ENCODE assay signal across 8 cellular contexts in genomic region chr11:46006418-46007070, GRCh38.
DNase-seq lines count a peak whose midpoint lies in the region; ATAC-seq and TF ChIP-seq lines count a peak whose summit lies in the region.

No MANE protein-coding gene starts in this region.

- no peak overlapping the region for H3K4me2 ChIP-seq in PC-3 (ENCODE audit: low read length)

- H3K27ac Mint-ChIP-seq in chondrocyte (ENCODE audit: unreplicated experiment): no peak overlapping the region

- POLR2A ChIA-PET in PC-3 (lab: Charles Lee; ENCODE audit: unreplicated experiment): interaction anchor here (0.6 kb wide), 2 partner anchors 237 to 1530 kb away, joined by 4 to 7 read pairs; no protein-coding TSS in a partner anchor

- no peaks in the 10 kb centered on the region for H3K36me3 ChIP-seq in PC-3 (ENCODE audit: low read depth, low read length)
- H3K36me3 ChIP-seq in left lung: no peaks in the 10 kb centered on the region
- no peaks in the 10 kb centered on the region for H3K36me3 ChIP-seq in transverse colon

- TF ChIP-seq POLR2A in transverse colon (IDR thresholded peaks at IDR 0.05): no peak

- WGBS in transverse colon (ENCODE audit: low coverage in 1 of 2), 2 donors: 39 to 40% methylated on average over 5 of the region's 5 CpGs

- no peak overlapping the region for H2AFZ ChIP-seq in PC-3 (ENCODE audit: low read length)

- H3K9ac ChIP-seq in PC-3 (ENCODE audit: low read length): no peak overlapping the region

- TF ChIP-seq EP300 in transverse colon (IDR thresholded peaks at IDR 0.05; ENCODE audit: low read depth): no peak

- H3K4me1 ChIP-seq in PC-3 (ENCODE audit: insufficient read depth, low read length) (no peaks in the 10 kb centered on the region), left lung (peaks cover 8 to 19% of the 10 kb centered on the region in 2 donors), transverse colon (peaks cover 0 to 17% (median 2%) of the 10 kb centered on the region in 4 donors)

- H3K9me3 Mint-ChIP-seq in chondrocyte (ENCODE audit: low read depth): no peaks in the 10 kb centered on the region

- H3K27me3 Mint-ChIP-seq in chondrocyte (ENCODE audit: low read depth): no peaks in the 10 kb centered on the region

- BruUV-seq in PC-3 (replicated peaks; lab: Mats Ljungman, UMichigan): no TSS peak

- H4K20me1 ChIP-seq in PC-3 (ENCODE audit: low read length): no peaks in the 10 kb centered on the region

- H3K79me2 ChIP-seq in PC-3 (ENCODE audit: low read length): no peaks in the 10 kb centered on the region

- H3K9me2 ChIP-seq in PC-3 (replicated peaks; ENCODE audit: low read length): no peaks in the 10 kb centered on the region

- no peak overlapping the region for H3K4me3 ChIP-seq in PC-3 (ENCODE audit: low read length)
- H3K4me3 ChIP-seq in left lung: no peak overlapping the region
- no peak overlapping the region for H3K4me3 ChIP-seq in transverse colon

- DNase-seq in ACHN (peak; percentile 69), GF-D8 (lab: John Stamatoyannopoulos, UW) (peak; percentile 1), LHCN-M2 (ENCODE audit: low read depth) (peak; percentile 71), PC-3 (peak; percentile 83), chondrocyte (ENCODE audit: low spot score) (no peak), left lung (no peak), transverse colon (no peak)

- H3K4me3 Mint-ChIP-seq in chondrocyte (ENCODE audit: unreplicated experiment): no peak overlapping the region

- no peaks in the 10 kb centered on the region for H3K36me3 Mint-ChIP-seq in chondrocyte (ENCODE audit: low read depth)

- CTCF ChIA-PET in PC-3 (lab: Charles Lee): interaction anchor here (0.6 to 1.8 kb wide), 4 partner anchors 41 to 164 kb away, joined by 3 to 22 read pairs (median 4); no protein-coding TSS in a partner anchor

- no peaks in the 10 kb centered on the region for H3F3A ChIP-seq in PC-3 (ENCODE audit: low read length, unreplicated experiment)

- peak; percentile 86 for TF ChIP-seq CTCF in PC-3 (conservative IDR thresholded peaks at IDR 0.05; ENCODE audit: low read depth, low read length)
- TF ChIP-seq CTCF in chondrocyte (IDR thresholded peaks at IDR 0.05): peak; percentile 94
- peak; percentile 60 to 71 for TF ChIP-seq CTCF in left lung (IDR thresholded peaks at IDR 0.05)
- peak; percentile 54 to 67 (median 63) for TF ChIP-seq CTCF in transverse colon (IDR thresholded peaks at IDR 0.05)

- H3K9me3 ChIP-seq in PC-3 (ENCODE audit: low read length) (no peaks in the 10 kb centered on the region), left lung (no peaks in the 10 kb centered on the region), transverse colon (no peaks in the 10 kb centered on the region)

- ATAC-seq in PC-3 (peak; percentile 92), left lung (peak; percentile 93), GM21423 (IDR thresholded peaks at IDR 0.05; ENCODE audit: unreplicated experiment) (no peak)

- in situ Hi-C loops in ACHN (cut with HindIII; ENCODE audit: low pct_ligation_motif_present, low pct_unique_long_range_greater_than_20kb, low sequenced_read_pairs): no loop called here
- in situ Hi-C loops in transverse colon (cut with MboI; ENCODE audit: low pct_ligation_motif_present in 1 of 4, low pct_unique_long_range_greater_than_20kb in 1 of 4, low sequenced_read_pairs in 3 of 4): no loop called here

- no peak overlapping the region for H3K27ac ChIP-seq in PC-3 (ENCODE audit: low read length)
- no peak overlapping the region for H3K27ac ChIP-seq in left lung
- H3K27ac ChIP-seq in transverse colon: no peak overlapping the region

- H3K4me1 Mint-ChIP-seq in chondrocyte (ENCODE audit: low read depth): peaks cover 29% of the 10 kb centered on the region

- intact Hi-C loops in PC-3 (cut with micrococcal nuclease): loop anchor here (1.0 to 5.0 kb wide), 2 partner anchors 41 to 164 kb away; no protein-coding TSS in a partner anchor
- intact Hi-C loops in left lung (cut with DNase I): no loop called here
- intact Hi-C loops in transverse colon (cut with DNase I; ENCODE audit: low total_unique reads): loop anchor here (2.0 kb wide), 1 partner anchor 42 kb away; no protein-coding TSS in a partner anchor

- H3K27me3 ChIP-seq in PC-3 (ENCODE audit: low read length) (no peaks in the 10 kb centered on the region), left lung (no peaks in the 10 kb centered on the region), transverse colon (no peaks in the 10 kb centered on the region)

Comparison
In these comparisons a context has a peak if more than half of its experiments do, and no peak if none do; other contexts are left out.
1. DNase-seq: peak in ACHN (single experiment), GF-D8 (single experiment), LHCN-M2 (single experiment) and PC-3 (single experiment); none in chondrocyte (single experiment), left lung (0 of 2) and transverse colon (single experiment).
2. intact Hi-C loops: an anchor here in PC-3 (1.0 to 5.0 kb wide) and transverse colon (2.0 kb wide); none called in left lung.
3. Peak in every context shown above with its lines, with median percentiles within 50 percentile points of each other: CTCF ChIP-seq.